2 cellular contexts compared by ENCODE assay signal in genomic region chr15:95715116-95715888, GRCh38.
TF ChIP-seq lines count a peak whose summit lies in the region.

No MANE protein-coding gene starts in this region.

TF ChIP-seq in liver, 16 proteins besides CTCF, POLR2A, EP300 and RAD21:
- peak in 1 of 2 donors; percentile 8 for TF ChIP-seq HNF4A (conservative IDR thresholded peaks at IDR 0.05)
- peak; percentile 11 for TF ChIP-seq NR2F2 (IDR thresholded peaks at IDR 0.05)
- peak in 1 of 2 donors; percentile 40 for TF ChIP-seq RXRA (IDR thresholded peaks at IDR 0.05)
- no peak for TF ChIP-seq TAF1 (conservative IDR thresholded peaks at IDR 0.05)

TF ChIP-seq in HepG2, 621 proteins besides CTCF, POLR2A, EP300 and RAD21:
- TF ChIP-seq SAP130 (CRISPR knock-in tag; IDR thresholded peaks at IDR 0.05; ENCODE audit: low read depth), result no peak
- no peak for TF ChIP-seq MED1 (CRISPR knock-in tag; IDR thresholded peaks at IDR 0.05)
- no peak for TF ChIP-seq NFIB (CRISPR knock-in tag; IDR thresholded peaks at IDR 0.05; ENCODE audit: borderline replicate concordance)
- no peak for TF ChIP-seq ELF4 (CRISPR knock-in tag; IDR thresholded peaks at IDR 0.05; ENCODE audit: borderline replicate concordance)
- TF ChIP-seq ZNF367 (CRISPR knock-in tag; IDR thresholded peaks at IDR 0.05; ENCODE audit: borderline replicate concordance), result no peak
- no peak for TF ChIP-seq RCOR2 (CRISPR knock-in tag; IDR thresholded peaks at IDR 0.05)
- no peak for TF ChIP-seq ZC3H13 (CRISPR knock-in tag; IDR thresholded peaks at IDR 0.05)
